11 cellular contexts compared by ENCODE assay signal in the genomic region with DNA sequence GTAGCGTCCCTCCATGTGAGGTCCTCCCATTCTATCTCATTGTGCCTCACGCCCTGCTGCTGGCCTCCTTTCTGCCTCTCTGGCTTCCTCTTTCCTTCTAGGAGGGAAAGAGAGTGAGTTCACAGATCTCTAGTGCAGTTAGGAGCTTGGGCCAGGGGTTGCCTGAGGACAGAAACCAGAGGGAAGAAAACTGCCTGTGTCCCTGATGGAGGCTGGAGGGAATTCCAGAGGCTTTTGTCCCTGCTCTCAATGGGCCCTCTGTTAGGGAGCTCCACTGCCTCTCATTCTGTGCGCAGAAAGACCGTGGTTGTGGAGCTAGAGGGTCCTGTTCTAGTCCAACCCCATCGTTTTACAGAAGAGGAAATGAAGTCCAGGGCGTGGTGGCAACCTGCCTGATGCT. TPM values are rescaled to one million over a fixed set of nuclear protein-coding genes. Genes with fewer than 3 reads are reported as not detected.
DNase-seq lines count a peak whose midpoint lies in the region; ATAC-seq, FAIRE-seq and TF ChIP-seq lines count a peak whose summit lies in the region.
"Had no signal": no experiment of that assay in that cellular context is flagged by ENCODE, and none has a peak within 500 bp of the region (broad histone marks: within the 10 kb centered on the region; RNA-seq: fewer than 3 reads in every experiment).

No MANE protein-coding gene starts in this region.

- H4K20me1 ChIP-seq in HCT116 (ENCODE audit: insufficient read depth): no peaks in the 10 kb centered on the region
- H4K20me1 ChIP-seq in keratinocyte (ENCODE audit: control insufficient read depth, extremely low read depth, insufficient read depth, low read length): no peaks in the 10 kb centered on the region

- H3K79me2 ChIP-seq in HCT116 (ENCODE audit: insufficient read depth, low read length) (peaks cover 26% of the 10 kb centered on the region; the same call in 1 of the 2 replicates), keratinocyte (ENCODE audit: control insufficient read depth, insufficient read depth, low read length) (peaks cover 34% of the 10 kb centered on the region)

- peak overlapping the region; percentile 24 for H3K27ac Mint-ChIP-seq in stimulated activated effector memory CD8-positive, alpha-beta T cell treated with anti-CD3 and anti-CD28 coated beads, Interleukin-12 subunit alpha, Interleukin-12 subunit beta, amount 100 ng/mL, for 72 hours
- H3K27ac Mint-ChIP-seq: activated CD8-positive, alpha-beta memory T cell treated with anti-CD3 and anti-CD28 coated beads, Interleukin-2, amount 10 ng/mL, durations not matched to agents 7 days and 5 days had no signal

- intact Hi-C loops in HCT116 (cut with micrococcal nuclease): no loop called here

- no peak for FAIRE-seq in keratinocyte (lab: Jason Lieb, UNC)
- FAIRE-seq in GM12892 (lab: Jason Lieb, UNC): no peak
- FAIRE-seq: RCC 7860 had no signal

- H3K9me2 ChIP-seq in HCT116 (ENCODE audit: insufficient read depth): no peaks in the 10 kb centered on the region

- H3K27me3 ChIP-seq in HCT116 (ENCODE audit: insufficient read depth, low read length): no peaks in the 10 kb centered on the region
- no peaks in the 10 kb centered on the region for H3K27me3 ChIP-seq in keratinocyte (ENCODE audit: control insufficient read depth, extremely low read depth, insufficient read depth, low read length)
- no peaks in the 10 kb centered on the region for H3K27me3 ChIP-seq in brain microvascular endothelial cell (replicated peaks)

- TF ChIP-seq CTCF in HCT116 (IDR thresholded peaks at IDR 0.05 in 2 of 3, conservative IDR thresholded peaks at IDR 0.05 in 1 of 3; ENCODE audit: borderline replicate concordance in 1 of 3, insufficient read depth in 1 of 3, low read depth in 2 of 3, low read length in 2 of 3) (no peak), VCaP (conservative IDR thresholded peaks at IDR 0.05) (no peak), keratinocyte (optimal IDR thresholded peaks at IDR 0.05 in 1 of 3, IDR thresholded peaks at IDR 0.05 in 1 of 3, conservative IDR thresholded peaks at IDR 0.05 in 1 of 3; ENCODE audit: extremely low read depth in 1 of 3, insufficient read depth in 2 of 3, low read length in 3 of 3) (no peak), brain microvascular endothelial cell (IDR thresholded peaks at IDR 0.05; ENCODE audit: low read depth, low read length, missing control alignments) (no peak)

- no peak for TF ChIP-seq POLR2A in HCT116 (IDR thresholded peaks at IDR 0.05; ENCODE audit: borderline replicate concordance, extremely low read depth, insufficient read depth, insufficient read length)
- TF ChIP-seq POLR2A in GM12892 (IDR thresholded peaks at IDR 0.05; ENCODE audit: low read depth, low read length): no peak

- ATAC-seq in HCT116: no peak
- ATAC-seq in stimulated activated effector memory CD8-positive, alpha-beta T cell treated with anti-CD3 and anti-CD28 coated beads, Interleukin-12 subunit alpha, Interleukin-12 subunit beta, amount 100 ng/mL, for 72 hours: no peak
- ATAC-seq in GM19023 (IDR thresholded peaks at IDR 0.05; ENCODE audit: unreplicated experiment): no peak
- ATAC-seq: activated CD8-positive, alpha-beta memory T cell treated with anti-CD3 and anti-CD28 coated beads, Interleukin-2, amount 10 ng/mL, durations not matched to agents 7 days and 5 days had no signal

- peaks cover 32 to 45% of the 10 kb centered on the region in 2 experiments for H3K4me1 ChIP-seq in HCT116 (ENCODE audit: control insufficient read depth in 1 of 2, insufficient read depth in 2 of 2, low read length in 2 of 2)
- H3K4me1 ChIP-seq in keratinocyte (ENCODE audit: control insufficient read depth, extremely low read depth, insufficient read depth, low read length): peaks cover 50% of the 10 kb centered on the region

- H3K9me1 ChIP-seq in keratinocyte (ENCODE audit: control insufficient read depth, extremely low read depth, insufficient read depth, low read length): no peaks in the 10 kb centered on the region

- no peaks in the 10 kb centered on the region for H3K9me3 ChIP-seq in HCT116 (ENCODE audit: control insufficient read depth in 1 of 2, insufficient read depth in 1 of 2, low read depth in 1 of 2, low read length in 2 of 2)
- no peaks in the 10 kb centered on the region for H3K9me3 ChIP-seq in keratinocyte (ENCODE audit: control insufficient read depth, low read depth, low read length)

- dilution Hi-C loops in keratinocyte (cut with MboI; ENCODE audit: extremely low pct_ligation_motif_present, low sequenced_read_pairs): no loop called here

- H3K4me3 ChIP-seq in HCT116 (replicated peaks in 1 of 2; ENCODE audit: low read depth in 1 of 2, low read length in 2 of 2): peak overlapping the region; percentile 11 to 32
- H3K4me3 ChIP-seq in keratinocyte (ENCODE audit: control insufficient read depth in 2 of 3, extremely low read depth in 1 of 3, insufficient read depth in 2 of 3, low read depth in 1 of 3, low read length in 3 of 3): no peak overlapping the region
- no peak overlapping the region for H3K4me3 ChIP-seq in brain microvascular endothelial cell (ENCODE audit: low read depth, low read length)

- DNase-seq in HCT116 (ENCODE audit: low read depth, low spot score): no peak
- DNase-seq in keratinocyte (ENCODE audit: low read depth, low spot score): no peak
- no peak for DNase-seq in stimulated activated effector memory CD8-positive, alpha-beta T cell treated with anti-CD3 and anti-CD28 coated beads, Interleukin-12 subunit alpha, Interleukin-12 subunit beta, amount 100 ng/mL, for 72 hours (ENCODE audit: low spot score in 2 of 2)
- DNase-seq in cerebellar nuclear complex (lab: John Stamatoyannopoulos, UW): no peak
- no peak for DNase-seq in brain microvascular endothelial cell
- no peak for DNase-seq in GM12892 (ENCODE audit: insufficient read length)
- DNase-seq: activated CD8-positive, alpha-beta memory T cell treated with anti-CD3 and anti-CD28 coated beads, Interleukin-2, amount 10 ng/mL, durations not matched to agents 7 days and 5 days; glutamatergic neuron had no signal

- in situ Hi-C loops in brain microvascular endothelial cell (cut with HindIII; ENCODE audit: low pct_ligation_motif_present, low sequenced_read_pairs): no loop called here

- H3K9ac ChIP-seq in HCT116 (ENCODE audit: low read length): peak overlapping the region; percentile 50
- H3K9ac ChIP-seq in keratinocyte (ENCODE audit: control insufficient read depth, extremely low read depth, insufficient read depth, low read length): peak overlapping the region; percentile 59

- H3K36me3 Mint-ChIP-seq in stimulated activated effector memory CD8-positive, alpha-beta T cell treated with anti-CD3 and anti-CD28 coated beads, Interleukin-12 subunit alpha, Interleukin-12 subunit beta, amount 100 ng/mL, for 72 hours: no peaks in the 10 kb centered on the region
- H3K36me3 Mint-ChIP-seq: activated CD8-positive, alpha-beta memory T cell treated with anti-CD3 and anti-CD28 coated beads, Interleukin-2, amount 10 ng/mL, durations not matched to agents 7 days and 5 days had no signal

- no peaks in the 10 kb centered on the region for H3K9me3 Mint-ChIP-seq in stimulated activated effector memory CD8-positive, alpha-beta T cell treated with anti-CD3 and anti-CD28 coated beads, Interleukin-12 subunit alpha, Interleukin-12 subunit beta, amount 100 ng/mL, for 72 hours

- H3K4me1 Mint-ChIP-seq in stimulated activated effector memory CD8-positive, alpha-beta T cell treated with anti-CD3 and anti-CD28 coated beads, Interleukin-12 subunit alpha, Interleukin-12 subunit beta, amount 100 ng/mL, for 72 hours: peaks cover 7% of the 10 kb centered on the region

- H3K36me3 ChIP-seq in HCT116 (ENCODE audit: control insufficient read depth in 1 of 2, insufficient read depth in 2 of 2, low read length in 2 of 2) (peaks cover 0 to 12% of the 10 kb centered on the region in 2 experiments; a peak in 2 of 4 replicates), keratinocyte (ENCODE audit: control insufficient read depth in 2 of 2, extremely low read depth in 1 of 2, insufficient read depth in 2 of 2, low read length in 2 of 2) (peaks cover 6 to 25% of the 10 kb centered on the region in 2 experiments), brain microvascular endothelial cell (replicated peaks) (peaks cover 26% of the 10 kb centered on the region)

- H3K27ac ChIP-seq in HCT116 (ENCODE audit: low read depth, low read length) (peak overlapping the region; percentile 77), VCaP (peak overlapping the region; percentile 68), keratinocyte (ENCODE audit: control insufficient read depth, insufficient read depth, low read length) (peak overlapping the region; percentile 72), brain microvascular endothelial cell (no peak overlapping the region)

- POLR2A ChIA-PET in HCT116 (lab: Charles Lee): interaction anchor here (0.7 to 1.2 kb wide), 2 partner anchors 19 to 29 kb away, joined by 3 to 5 read pairs; partner anchors contain the start of gene ZFYVE27

- CTCF ChIA-PET in HCT116 (lab: Charles Lee): interaction anchor here (1.1 to 2.6 kb wide), 6 partner anchors 9 to 184 kb away, joined by 3 to 11 read pairs (median 7); partner anchors contain the start of gene AVPI1

- H3K4me2 ChIP-seq in HCT116 (ENCODE audit: low read length) (peak overlapping the region; percentile 75), keratinocyte (ENCODE audit: control insufficient read depth, extremely low read depth, insufficient read depth, low read depth, low read length) (peak overlapping the region; percentile 47)

- H2AFZ ChIP-seq in HCT116 (ENCODE audit: low read depth, low read length, poor library complexity, severe bottlenecking): no peak overlapping the region
- H2AFZ ChIP-seq in keratinocyte (ENCODE audit: control insufficient read depth, low read length): no peak overlapping the region

- no peak overlapping the region for H3K4me3 Mint-ChIP-seq in stimulated activated effector memory CD8-positive, alpha-beta T cell treated with anti-CD3 and anti-CD28 coated beads, Interleukin-12 subunit alpha, Interleukin-12 subunit beta, amount 100 ng/mL, for 72 hours
- H3K4me3 Mint-ChIP-seq: activated CD8-positive, alpha-beta memory T cell treated with anti-CD3 and anti-CD28 coated beads, Interleukin-2, amount 10 ng/mL, durations not matched to agents 7 days and 5 days had no signal

- RAD21 ChIA-PET in HCT116 (lab: Charles Lee; ENCODE audit: low non-redundant PET in 1 of 2, low total read pairs in 2 of 2, uncharacterized antibody in 2 of 2, unreplicated experiment in 2 of 2): no interaction called here

- BruUV-seq in HCT116 (replicated peaks; lab: Mats Ljungman, UMichigan): no TSS peak

- no peak for TF ChIP-seq RAD21 in HCT116 (IDR thresholded peaks at IDR 0.05; ENCODE audit: low read depth)

RNA-seq across cellular contexts. Expression of gene MARVELD1, which starts 4.6 kb away (rescaled TPM):
- total RNA-seq in HCT116 (2021; ENCODE audit: unreplicated experiment): 36.1 TPM
- polyA plus RNA-seq in HCT116 (2012): 21.0 and 25.9 TPM in 2 replicates
- polyA plus RNA-seq in keratinocyte: 24.0 to 85.1 TPM (median 39.7 TPM) in 3 replicates
- polyA plus RNA-seq in keratinocyte (2011; ENCODE audit: low read depth): 3.6 TPM
- polyA plus RNA-seq in keratinocyte (2011; cell fraction: cytosol; rRNA removed): 54.3 and 80.9 TPM in 2 replicates
- 88.1 and 97.3 TPM in 2 replicates for polyA plus RNA-seq in keratinocyte (2011; cell fraction: nucleus; rRNA removed)
- polyA plus RNA-seq in keratinocyte (2012; ENCODE audit: low replicate concordance): 16.9 and 47.1 TPM in 2 replicates
- 26.4 to 53.8 TPM (median 34.8 TPM) in 3 replicates for polyA minus RNA-seq in keratinocyte
- 62.7 TPM for polyA minus RNA-seq in keratinocyte (2011; cell fraction: cytosol; rRNA and poly(A)+ RNA removed)
- 26.9 and 36.7 TPM in 2 replicates for polyA minus RNA-seq in keratinocyte (2011; cell fraction: nucleus; rRNA and poly(A)+ RNA removed)
- polyA plus RNA-seq in GM12892 (2012; ENCODE audit: missing spikeins): 0.42 TPM

RNA-seq across cellular contexts. Expression of gene ZFYVE27, which starts 18.8 kb away (rescaled TPM):
- total RNA-seq in HCT116 (2021; ENCODE audit: unreplicated experiment): 28.4 TPM
- 12.8 and 15.3 TPM in 2 replicates for polyA plus RNA-seq in HCT116 (2012)
- 14.2 to 23.2 TPM (median 14.3 TPM) in 3 replicates for polyA plus RNA-seq in keratinocyte
- 10.1 TPM for polyA plus RNA-seq in keratinocyte (2011; ENCODE audit: low read depth)
- 5.8 and 6.5 TPM in 2 replicates for polyA plus RNA-seq in keratinocyte (2011; cell fraction: cytosol; rRNA removed)
- polyA plus RNA-seq in keratinocyte (2011; cell fraction: nucleus; rRNA removed): 66.2 and 75.9 TPM in 2 replicates
- 10.9 and 15.3 TPM in 2 replicates for polyA plus RNA-seq in keratinocyte (2012; ENCODE audit: low replicate concordance)
- 12.6 to 19.6 TPM (median 18.3 TPM) in 3 replicates for polyA minus RNA-seq in keratinocyte
- 10.9 TPM for polyA minus RNA-seq in keratinocyte (2011; cell fraction: cytosol; rRNA and poly(A)+ RNA removed)
- polyA minus RNA-seq in keratinocyte (2011; cell fraction: nucleus; rRNA and poly(A)+ RNA removed): 28.7 and 34.0 TPM in 2 replicates
- polyA plus RNA-seq in GM12892 (2012; ENCODE audit: missing spikeins): 17.2 TPM

RNA-seq across cellular contexts. Expression of gene AVPI1, which starts 31.1 kb away (rescaled TPM):
- total RNA-seq in HCT116 (2021; ENCODE audit: unreplicated experiment): 26.7 TPM
- 37.1 and 59.0 TPM in 2 replicates for polyA plus RNA-seq in HCT116 (2012)
- 22.3 to 83.2 TPM (median 48.8 TPM) in 3 replicates for polyA plus RNA-seq in keratinocyte
- polyA plus RNA-seq in keratinocyte (2011; ENCODE audit: low read depth): 35.6 TPM
- polyA plus RNA-seq in keratinocyte (2011; cell fraction: cytosol; rRNA removed): 46.4 and 55.3 TPM in 2 replicates
- 55.8 and 77.0 TPM in 2 replicates for polyA plus RNA-seq in keratinocyte (2011; cell fraction: nucleus; rRNA removed)
- polyA plus RNA-seq in keratinocyte (2012; ENCODE audit: low replicate concordance): 28.2 and 159 TPM in 2 replicates
- polyA minus RNA-seq in keratinocyte: 26.9 to 46.4 TPM (median 32.3 TPM) in 3 replicates
- 62.0 TPM for polyA minus RNA-seq in keratinocyte (2011; cell fraction: cytosol; rRNA and poly(A)+ RNA removed)
- polyA minus RNA-seq in keratinocyte (2011; cell fraction: nucleus; rRNA and poly(A)+ RNA removed): 53.1 and 56.0 TPM in 2 replicates
- polyA plus RNA-seq in GM12892 (2012; ENCODE audit: missing spikeins): 0.53 TPM

RNA-seq across cellular contexts. Expression of gene SFRP5, which starts 53.6 kb away (rescaled TPM):
- total RNA-seq in HCT116 (2021; ENCODE audit: unreplicated experiment): not detected
- polyA plus RNA-seq in HCT116 (2012): 0.09 TPM in 1 of 2 replicates, not detected in the other
- not detected in 3 replicates for polyA plus RNA-seq in keratinocyte
- not detected for polyA plus RNA-seq in keratinocyte (2011; ENCODE audit: low read depth)
- polyA plus RNA-seq in keratinocyte (2011; cell fraction: cytosol; rRNA removed): not detected in 2 replicates
- not detected in 2 replicates for polyA plus RNA-seq in keratinocyte (2011; cell fraction: nucleus; rRNA removed)
- polyA plus RNA-seq in keratinocyte (2012; ENCODE audit: low replicate concordance): 0.11 TPM in 1 of 2 replicates, not detected in the other
- polyA minus RNA-seq in keratinocyte: not detected in 3 replicates
- not detected for polyA minus RNA-seq in keratinocyte (2011; cell fraction: cytosol; rRNA and poly(A)+ RNA removed)
- not detected in 2 replicates for polyA minus RNA-seq in keratinocyte (2011; cell fraction: nucleus; rRNA and poly(A)+ RNA removed)
- not detected for polyA plus RNA-seq in GM12892 (2012; ENCODE audit: missing spikeins)
- total RNA-seq: activated CD8-positive, alpha-beta memory T cell treated with anti-CD3 and anti-CD28 coated beads, Interleukin-2, amount 10 ng/mL, durations not matched to agents 7 days and 5 days had no signal

Comparison
In these comparisons a context has a peak if more than half of its experiments do, and no peak if none do; other contexts are left out.
1. H3K4me3 ChIP-seq: peak in HCT116 (2 of 2); none in keratinocyte (0 of 3) and brain microvascular endothelial cell (single experiment).